Comparison of ENCODE assay signal across 8 cellular contexts in the genomic region with DNA sequence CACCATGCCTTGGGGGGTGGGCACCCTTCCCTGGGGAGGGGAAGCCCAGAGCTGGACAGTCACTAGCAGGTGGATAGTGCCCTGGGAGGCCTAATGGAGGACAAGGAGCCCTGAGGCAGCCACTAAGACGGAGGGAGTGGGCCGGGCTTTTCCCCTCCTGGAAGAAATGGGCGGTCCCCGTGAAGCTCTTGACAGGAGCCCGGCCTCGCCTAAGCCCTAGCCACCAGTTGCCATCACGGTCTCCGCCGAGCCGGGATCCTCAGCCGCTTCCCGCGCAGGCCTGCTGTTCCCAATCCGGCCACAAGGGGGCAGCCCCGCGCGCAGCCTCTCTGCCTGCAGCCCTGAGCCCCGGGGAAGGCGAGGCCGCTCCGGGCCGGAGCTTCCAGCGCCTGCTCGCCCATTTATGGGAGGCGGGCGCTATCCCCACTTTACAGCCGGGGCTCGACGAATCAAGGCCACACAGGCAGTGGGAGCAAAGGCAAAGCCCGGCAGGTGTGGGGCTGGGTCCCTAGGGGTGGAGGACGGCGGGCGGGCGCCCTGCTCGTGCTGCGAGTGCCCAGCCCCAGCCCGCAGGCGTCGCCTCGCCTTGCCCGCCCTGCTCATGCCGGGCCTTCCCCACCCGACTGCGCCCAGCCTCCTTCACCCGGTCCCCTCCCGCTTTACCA.
A peak's percentile ranks its signal among the peaks of the same experiment; 100 is the strongest.
DNase-seq lines count a peak whose midpoint lies in the region; TF ChIP-seq lines count a peak whose summit lies in the region.

No MANE protein-coding gene starts in this region.

- peak overlapping the region; percentile 31; the same call in 1 of the 2 replicates for H2AFZ ChIP-seq in MM.1S (ENCODE audit: low read length)

- no peaks in the 10 kb centered on the region for H4K20me1 ChIP-seq in MM.1S (ENCODE audit: insufficient read depth, low read length)

- TF ChIP-seq CTCF in MM.1S (IDR thresholded peaks at IDR 0.05; ENCODE audit: low read length), result peak; percentile 78

- H3K27me3 ChIP-seq in MM.1S (replicated peaks; ENCODE audit: insufficient read depth, low read length) (no peaks in the 10 kb centered on the region), skeletal muscle tissue (ENCODE audit: control insufficient read depth in 3 of 3, insufficient read depth in 3 of 3, low read length in 3 of 3) (peaks cover 0 to 7% (median 5%) of the 10 kb centered on the region in 3 donors)

- no peaks in the 10 kb centered on the region for H3K4me1 ChIP-seq in MM.1S (ENCODE audit: low read length)
- H3K4me1 ChIP-seq in skeletal muscle tissue (ENCODE audit: control insufficient read depth in 3 of 3, insufficient read depth in 3 of 3, low read length in 3 of 3), result peaks cover 0 to 5% (median under 1%) of the 10 kb centered on the region in 3 donors

- H3K27ac ChIP-seq in MM.1S (ENCODE audit: low read length), result no peak overlapping the region
- H3K27ac ChIP-seq in skeletal muscle tissue (ENCODE audit: low read depth, low read length), result no peak overlapping the region

- H3K9me2 ChIP-seq in MM.1S (replicated peaks; ENCODE audit: insufficient read depth, low read length), result no peaks in the 10 kb centered on the region

- DNase-seq in AG08396 (ENCODE audit: low spot score) (peak; percentile 95), GM19240 (ENCODE audit: insufficient read length, low spot score) (peak; percentile 79), MM.1S (peak; percentile 39), T-helper 2 cell (peak; percentile 40 to 54 (median 42)), brain pericyte (ENCODE audit: low read depth, low spot score) (peak; percentile 25), NOMO-1 (lab: John Stamatoyannopoulos, UW; ENCODE audit: unreplicated experiment in 2 of 2) (no peak)

- H3K9me3 ChIP-seq in MM.1S (replicated peaks; ENCODE audit: insufficient read depth, low read length) (no peaks in the 10 kb centered on the region), iPS-18c (ENCODE audit: control insufficient read depth, insufficient read depth, low read length) (no peaks in the 10 kb centered on the region), skeletal muscle tissue (ENCODE audit: control insufficient read depth in 3 of 3, low read length in 3 of 3) (no peaks in the 10 kb centered on the region)

- H3K4me3 ChIP-seq in MM.1S (ENCODE audit: low read length) (no peak overlapping the region), iPS-18c (ENCODE audit: insufficient read depth, low read depth, low read length) (peak overlapping the region; percentile 62), skeletal muscle tissue (ENCODE audit: low read length in 3 of 3) (peak overlapping the region in 2 of 3 donors; percentile 23 to 29)

- H3K79me2 ChIP-seq in MM.1S (ENCODE audit: low read length), result no peaks in the 10 kb centered on the region

- no peaks in the 10 kb centered on the region for H3F3A ChIP-seq in MM.1S (ENCODE audit: insufficient read depth, low read length)

- H3K36me3 ChIP-seq in MM.1S (replicated peaks; ENCODE audit: insufficient read depth, low read length) (no peaks in the 10 kb centered on the region), skeletal muscle tissue (ENCODE audit: control insufficient read depth in 3 of 3, insufficient read depth in 3 of 3, low read length in 3 of 3) (peaks cover 0 to 9% (median 4%) of the 10 kb centered on the region in 3 donors)

- H3K4me2 ChIP-seq in MM.1S (ENCODE audit: low read depth, low read length), result peak overlapping the region; percentile 59

- H3K9ac ChIP-seq in MM.1S (ENCODE audit: low read length) (no peak overlapping the region), skeletal muscle tissue (ENCODE audit: low read depth in 1 of 3, low read length in 3 of 3) (no peak overlapping the region)

Comparison
In these comparisons a context has a peak if more than half of its experiments do, and no peak if none do; other contexts are left out.
1. DNase-seq: peak in AG08396 (single experiment), GM19240 (single experiment), MM.1S (single experiment), T-helper 2 cell (5 of 5) and brain pericyte (single experiment); none in NOMO-1 (0 of 2).